ENCODE assay signal across 19 cellular contexts in genomic region chr18:45173327-45173726, GRCh38.
DNase-seq lines count a peak whose midpoint lies in the region; ATAC-seq, FAIRE-seq and TF ChIP-seq lines count a peak whose summit lies in the region.
"Had no signal": no experiment of that assay in that cellular context is flagged by ENCODE, and none has a peak within 500 bp of the region (broad histone marks: within the 10 kb centered on the region; RNA-seq: fewer than 3 reads in every experiment).

No MANE protein-coding gene starts in this region.

- BruUV-seq in HepG2 (replicated peaks; lab: Mats Ljungman, UMichigan) (no TSS peak), GM12878 (replicated peaks; lab: Mats Ljungman, UMichigan) (no TSS peak)

- H2AFZ ChIP-seq in HepG2 (ENCODE audit: low read length) (no peak overlapping the region), GM12878 (ENCODE audit: control insufficient read depth, low read depth, low read length) (no peak overlapping the region)
- H2AFZ ChIP-seq: GM23248 had no signal

- no peaks in the 10 kb centered on the region for H3K79me2 ChIP-seq in HepG2 (ENCODE audit: insufficient read depth, low read length)
- no peaks in the 10 kb centered on the region for H3K79me2 ChIP-seq in GM12878 (ENCODE audit: control insufficient read depth, insufficient read depth, low read length)

- POLR2A ChIA-PET in HepG2 (lab: Yijun Ruan, JAX), result no interaction called here
- POLR2A ChIA-PET in GM12878 (lab: Charles Lee), result interaction anchor here (0.7 kb wide), 1 partner anchor 23 kb away, joined by 4 read pairs; no protein-coding TSS in a partner anchor

- 3% methylated on average over 2 of the region's 2 CpGs for WGBS in HepG2 (ENCODE audit: low lambda C conversion rate)
- WGBS in right lobe of liver (ENCODE audit: insufficient coverage, low coverage, low lambda C conversion rate, missing lambda C conversion rate), result 64% methylated on average over 2 of the region's 2 CpGs
- 97% methylated on average over 2 of the region's 2 CpGs for WGBS in GM12878 (ENCODE audit: insufficient coverage, insufficient replicate concordance, low lambda C conversion rate, missing lambda C conversion rate)

- no peak for FAIRE-seq in HepG2 (lab: Jason Lieb, UNC)
- no peak for FAIRE-seq in GM12878 (lab: Jason Lieb, UNC)
- FAIRE-seq: G401.6 had no signal

- intact Hi-C loops in HepG2 (cut with micrococcal nuclease; ENCODE audit: unreplicated experiment), result no loop called here
- intact Hi-C loops in right lobe of liver (cut with DNase I), result no loop called here
- intact Hi-C loops in GM12878 (cut with micrococcal nuclease; ENCODE audit: unreplicated experiment), result no loop called here

- H3K9me3 ChIP-seq in HepG2 (ENCODE audit: low read length) (no peaks in the 10 kb centered on the region; the same call in 1 of the 2 replicates), right lobe of liver (no peaks in the 10 kb centered on the region), GM12878 (replicated peaks; ENCODE audit: control insufficient read depth, insufficient read depth, low read length) (no peaks in the 10 kb centered on the region)

- TF ChIP-seq EP300 in HepG2 (IDR thresholded peaks at IDR 0.05; ENCODE audit: low read depth in 2 of 2, low read length in 2 of 2), result no peak
- no peak for TF ChIP-seq EP300 in HepG2 (CRISPR knock-in tag; IDR thresholded peaks at IDR 0.05; ENCODE audit: borderline replicate concordance)
- no peak for TF ChIP-seq EP300 in GM12878 (IDR thresholded peaks at IDR 0.05; ENCODE audit: borderline replicate concordance in 1 of 2, control insufficient read depth in 1 of 2, low read depth in 2 of 2, low read length in 2 of 2)

- SMC1A ChIA-PET in GM12878 (lab: Charles Lee; ENCODE audit: uncharacterized antibody, unreplicated experiment), result interaction anchor here (0.6 to 1.6 kb wide), 10 partner anchors 10 to 269 kb away, joined by 3 to 4 read pairs (median 3); no protein-coding TSS in a partner anchor

- ATAC-seq in HepG2 (no peak), right lobe of liver (no peak), HG03135 (IDR thresholded peaks at IDR 0.05; ENCODE audit: unreplicated experiment) (peak; percentile 18), GM12878 (peak; percentile 10; the same call in 2 of the 3 replicates), HG02623 (IDR thresholded peaks at IDR 0.05; ENCODE audit: unreplicated experiment) (no peak)

- no peak overlapping the region for H3K4me2 ChIP-seq in HepG2 (ENCODE audit: low read depth, low read length)
- no peak overlapping the region for H3K4me2 ChIP-seq in GM12878 (ENCODE audit: control insufficient read depth, insufficient read depth)
- H3K4me2 ChIP-seq: KMS-11 had no signal

- H3K4me1 ChIP-seq in HepG2 (ENCODE audit: insufficient read depth, low read length) (no peaks in the 10 kb centered on the region), right lobe of liver (no peaks in the 10 kb centered on the region), GM12878 (ENCODE audit: control insufficient read depth, insufficient read depth, low read length) (no peaks in the 10 kb centered on the region)

- H3K4me3 ChIP-seq in HepG2 (replicated peaks in 1 of 3; ENCODE audit: insufficient read depth in 1 of 3, low read depth in 2 of 3, low read length in 3 of 3) (no peak overlapping the region), right lobe of liver (no peak overlapping the region), GM12878 (no peak overlapping the region)
- H3K4me3 ChIP-seq: GM23248 had no signal

- in situ Hi-C loops in HepG2 (cut with HindIII; ENCODE audit: extremely low pct_ligation_motif_present, low pct_unique_long_range_greater_than_20kb) (no loop called here), GM12878 (cut with MboI) (no loop called here)

- H3K27me3 ChIP-seq in HepG2 (ENCODE audit: control insufficient read depth in 1 of 2, insufficient read depth in 2 of 2, low read length in 2 of 2), result no peaks in the 10 kb centered on the region; a peak in 1 of 5 replicates
- no peaks in the 10 kb centered on the region for H3K27me3 ChIP-seq in right lobe of liver
- no peaks in the 10 kb centered on the region for H3K27me3 ChIP-seq in GM12878 (replicated peaks in 1 of 2; ENCODE audit: control insufficient read depth in 2 of 2, insufficient read depth in 2 of 2, low read length in 1 of 2)

- DNase-seq in HepG2 (ENCODE audit: low spot score) (no peak), right lobe of liver (no peak), GM12878 (ENCODE audit: low read depth, low spot score) (no peak), renal cortical epithelial cell (ENCODE audit: low read depth) (peak; percentile 18), RPMI8226 (no peak)
- DNase-seq in stimulated activated CD4-positive, alpha-beta T cell treated with anti-CD3 and anti-CD28 coated beads, Interleukin-1b, Interleukin-23, amount 100 ng/mL, for 48 hours, result no peak
- DNase-seq: 8988T; ACHN; C1 segment of cervical spinal cord; CD4-positive, alpha-beta T cell; DMS79 treated with DMSO at 0.1 percent for 48 hours; EL; GM23248; H9 had no signal

- H3K36me3 ChIP-seq in HepG2 (replicated peaks in 1 of 2; ENCODE audit: control insufficient read depth in 1 of 2, insufficient read depth in 2 of 2, low read length in 2 of 2) (no peaks in the 10 kb centered on the region), right lobe of liver (no peaks in the 10 kb centered on the region), GM12878 (ENCODE audit: control insufficient read depth in 2 of 2, insufficient read depth in 2 of 2, low read length in 1 of 2) (no peaks in the 10 kb centered on the region)

- TF ChIP-seq RAD21 in HepG2 (CRISPR knock-in tag; IDR thresholded peaks at IDR 0.05) (no peak), GM12878 (IDR thresholded peaks at IDR 0.05; ENCODE audit: insufficient read depth, low read depth, low read length) (no peak)

- no peak overlapping the region for H3K9ac ChIP-seq in HepG2 (ENCODE audit: insufficient read depth, low read depth, low read length)
- H3K9ac ChIP-seq in GM12878 (ENCODE audit: control insufficient read depth, insufficient read depth, low read length), result no peak overlapping the region
- H3K9ac ChIP-seq: GM23248, KMS-11 had no signal

- H4K20me1 ChIP-seq in HepG2 (ENCODE audit: insufficient read depth, low read length), result no peaks in the 10 kb centered on the region
- H4K20me1 ChIP-seq in GM12878 (ENCODE audit: control insufficient read depth, insufficient read depth), result no peaks in the 10 kb centered on the region

- CTCF ChIA-PET in HepG2 (lab: Yijun Ruan, JAX; ENCODE audit: low intra/inter-chr PET ratio, low total read pairs) (no interaction called here), GM12878 (lab: Yijun Ruan, JAX) (interaction anchor here (1.2 to 1.9 kb wide), 2 partner anchors 37 to 40 kb away, joined by 3 to 5 read pairs; no protein-coding TSS in a partner anchor)

- H3K27ac ChIP-seq in HepG2 (ENCODE audit: extremely low read length, insufficient read depth, low read length) (no peak overlapping the region), right lobe of liver (no peak overlapping the region), GM12878 (ENCODE audit: control insufficient read depth, insufficient read depth) (no peak overlapping the region)
- H3K27ac ChIP-seq: GM23248, HL-60, KMS-11 had no signal

- no peak for TF ChIP-seq POLR2A in HepG2 (IDR thresholded peaks at IDR 0.05; ENCODE audit: insufficient read depth in 1 of 2, low read depth in 2 of 2, low read length in 2 of 2)
- TF ChIP-seq POLR2A in right lobe of liver (IDR thresholded peaks at IDR 0.05), result no peak
- TF ChIP-seq POLR2A in GM12878 (IDR thresholded peaks at IDR 0.05; ENCODE audit: low read depth, low read length), result no peak

- RAD21 ChIA-PET in GM12878 (lab: Charles Lee; ENCODE audit: unreplicated experiment), result interaction anchor here (0.8 to 2.2 kb wide), 4 partner anchors 16 to 68 kb away, joined by 3 to 10 read pairs (median 3); no protein-coding TSS in a partner anchor

- TF ChIP-seq CTCF in HepG2 (CRISPR knock-in tag; IDR thresholded peaks at IDR 0.05) (no peak), right lobe of liver (IDR thresholded peaks at IDR 0.05) (no peak), GM12878 (IDR thresholded peaks at IDR 0.05 in 2 of 3, conservative IDR thresholded peaks at IDR 0.05 in 1 of 3; ENCODE audit: control insufficient read depth in 2 of 3, extremely low read depth in 1 of 3, insufficient read depth in 1 of 3, low read depth in 3 of 3, low read length in 3 of 3) (no peak)

TF ChIP-seq in HepG2, 621 proteins besides CTCF, POLR2A, EP300 and RAD21 (continues in another document):
- TF ChIP-seq, protein P1, sequence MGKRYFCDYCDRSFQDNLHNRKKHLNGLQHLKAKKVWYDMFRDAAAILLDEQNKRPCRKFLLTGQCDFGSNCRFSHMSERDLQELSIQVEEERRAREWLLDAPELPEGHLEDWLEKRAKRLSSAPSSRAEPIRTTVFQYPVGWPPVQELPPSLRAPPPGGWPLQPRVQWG (CRISPR knock-in tag; IDR thresholded peaks at IDR 0.05; ENCODE audit: borderline replicate concordance, low read depth), result no peak
- no peak for TF ChIP-seq HCFC1 (IDR thresholded peaks at IDR 0.05; ENCODE audit: low read depth, low read length)
- TF ChIP-seq NR2F1 (CRISPR knock-in tag; IDR thresholded peaks at IDR 0.05), result no peak

TF ChIP-seq in GM12878, 131 proteins besides CTCF, POLR2A, EP300 and RAD21:
- TF ChIP-seq CHD4 (IDR thresholded peaks at IDR 0.05), result no peak
- no peak for TF ChIP-seq ZNF687 (IDR thresholded peaks at IDR 0.05)

Comparison
In these comparisons a context has a peak if more than half of its experiments do, and no peak if none do; other contexts are left out.
1. ATAC-seq: peak in HG03135 (single experiment) and GM12878 (single experiment); none in HepG2 (single experiment), right lobe of liver (0 of 4) and HG02623 (single experiment).